Comparison of ENCODE assay signal across 1 cellular context in genomic region chr6:56902551-56903464, GRCh38.
A peak's percentile ranks its signal among the peaks of the same experiment; 100 is the strongest.
TF ChIP-seq lines count a peak whose summit lies in the region.

No MANE protein-coding gene starts in this region.

TF ChIP-seq in K562, 482 proteins besides CTCF, POLR2A, EP300 and RAD21 (continued from another document):
- TF ChIP-seq MCM3 (IDR thresholded peaks at IDR 0.05) (no peak), IRF2 (CRISPR knock-in tag; IDR thresholded peaks at IDR 0.05) (no peak), ARID2 (IDR thresholded peaks at IDR 0.05) (0 out of 2 replicates have a peak, but pooled peaks have one; percentile 22), ZNF224 (CRISPR knock-in tag; IDR thresholded peaks at IDR 0.05) (no peak), SP2 (IDR thresholded peaks at IDR 0.05; ENCODE audit: extremely low read depth, low read depth, low read length, poor library complexity, severe bottlenecking) (no peak), TAF1 (IDR thresholded peaks at IDR 0.05; ENCODE audit: control insufficient read depth, extremely low read depth, insufficient read depth, low read length, severe bottlenecking) (no peak), PCBP2 (IDR thresholded peaks at IDR 0.05; ENCODE audit: low read depth, low read length, poor library complexity, severe bottlenecking) (no peak), ELF2 (CRISPR knock-in tag; IDR thresholded peaks at IDR 0.05) (no peak), NFIC (IDR thresholded peaks at IDR 0.05) (0 out of 2 replicates have a peak, but pooled peaks have one; percentile 7), ZNF143 (CRISPR knock-in tag; IDR thresholded peaks at IDR 0.05) (no peak), NR1H2 (CRISPR knock-in tag; IDR thresholded peaks at IDR 0.05) (no peak), SETDB1 (IDR thresholded peaks at IDR 0.05; ENCODE audit: low read length) (no peak), ETV1 (tag; conservative IDR thresholded peaks at IDR 0.05; ENCODE audit: low read depth) (no peak)
- TF ChIP-seq, protein P1, sequence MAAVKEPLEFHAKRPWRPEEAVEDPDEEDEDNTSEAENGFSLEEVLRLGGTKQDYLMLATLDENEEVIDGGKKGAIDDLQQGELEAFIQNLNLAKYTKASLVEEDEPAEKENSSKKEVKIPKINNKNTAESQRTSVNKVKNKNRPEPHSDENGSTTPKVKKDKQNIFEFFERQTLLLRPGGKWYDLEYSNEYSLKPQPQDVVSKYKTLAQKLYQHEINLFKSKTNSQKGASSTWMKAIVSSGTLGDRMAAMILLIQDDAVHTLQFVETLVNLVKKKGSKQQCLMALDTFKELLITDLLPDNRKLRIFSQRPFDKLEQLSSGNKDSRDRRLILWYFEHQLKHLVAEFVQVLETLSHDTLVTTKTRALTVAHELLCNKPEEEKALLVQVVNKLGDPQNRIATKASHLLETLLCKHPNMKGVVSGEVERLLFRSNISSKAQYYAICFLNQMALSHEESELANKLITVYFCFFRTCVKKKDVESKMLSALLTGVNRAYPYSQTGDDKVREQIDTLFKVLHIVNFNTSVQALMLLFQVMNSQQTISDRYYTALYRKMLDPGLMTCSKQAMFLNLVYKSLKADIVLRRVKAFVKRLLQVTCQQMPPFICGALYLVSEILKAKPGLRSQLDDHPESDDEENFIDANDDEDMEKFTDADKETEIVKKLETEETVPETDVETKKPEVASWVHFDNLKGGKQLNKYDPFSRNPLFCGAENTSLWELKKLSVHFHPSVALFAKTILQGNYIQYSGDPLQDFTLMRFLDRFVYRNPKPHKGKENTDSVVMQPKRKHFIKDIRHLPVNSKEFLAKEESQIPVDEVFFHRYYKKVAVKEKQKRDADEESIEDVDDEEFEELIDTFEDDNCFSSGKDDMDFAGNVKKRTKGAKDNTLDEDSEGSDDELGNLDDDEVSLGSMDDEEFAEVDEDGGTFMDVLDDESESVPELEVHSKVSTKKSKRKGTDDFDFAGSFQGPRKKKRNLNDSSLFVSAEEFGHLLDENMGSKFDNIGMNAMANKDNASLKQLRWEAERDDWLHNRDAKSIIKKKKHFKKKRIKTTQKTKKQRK (IDR thresholded peaks at IDR 0.05; ENCODE audit: borderline replicate concordance, low read depth, low read length) = no peak
- TF ChIP-seq, protein P2, sequence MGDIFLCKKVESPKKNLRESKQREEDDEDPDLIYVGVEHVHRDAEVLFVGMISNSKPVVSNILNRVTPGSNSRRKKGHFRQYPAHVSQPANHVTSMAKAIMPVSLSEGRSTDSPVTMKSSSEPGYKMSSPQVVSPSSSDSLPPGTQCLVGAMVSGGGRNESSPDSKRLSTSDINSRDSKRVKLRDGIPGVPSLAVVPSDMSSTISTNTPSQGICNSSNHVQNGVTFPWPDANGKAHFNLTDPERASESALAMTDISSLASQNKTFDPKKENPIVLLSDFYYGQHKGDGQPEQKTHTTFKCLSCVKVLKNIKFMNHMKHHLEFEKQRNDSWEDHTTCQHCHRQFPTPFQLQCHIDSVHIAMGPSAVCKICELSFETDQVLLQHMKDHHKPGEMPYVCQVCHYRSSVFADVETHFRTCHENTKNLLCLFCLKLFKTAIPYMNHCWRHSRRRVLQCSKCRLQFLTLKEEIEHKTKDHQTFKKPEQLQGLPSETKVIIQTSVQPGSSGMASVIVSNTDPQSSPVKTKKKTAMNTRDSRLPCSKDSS (IDR thresholded peaks at IDR 0.05; ENCODE audit: low read depth, partially characterized antibody) = no peak
- TF ChIP-seq, protein P3, sequence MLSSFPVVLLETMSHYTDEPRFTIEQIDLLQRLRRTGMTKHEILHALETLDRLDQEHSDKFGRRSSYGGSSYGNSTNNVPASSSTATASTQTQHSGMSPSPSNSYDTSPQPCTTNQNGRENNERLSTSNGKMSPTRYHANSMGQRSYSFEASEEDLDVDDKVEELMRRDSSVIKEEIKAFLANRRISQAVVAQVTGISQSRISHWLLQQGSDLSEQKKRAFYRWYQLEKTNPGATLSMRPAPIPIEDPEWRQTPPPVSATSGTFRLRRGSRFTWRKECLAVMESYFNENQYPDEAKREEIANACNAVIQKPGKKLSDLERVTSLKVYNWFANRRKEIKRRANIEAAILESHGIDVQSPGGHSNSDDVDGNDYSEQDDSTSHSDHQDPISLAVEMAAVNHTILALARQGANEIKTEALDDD (IDR thresholded peaks at IDR 0.05) = no peak
TF ChIP-seq in K562: peak in this region for 3.
